ENCODE assay signal across 14 cellular contexts in the genomic region with DNA sequence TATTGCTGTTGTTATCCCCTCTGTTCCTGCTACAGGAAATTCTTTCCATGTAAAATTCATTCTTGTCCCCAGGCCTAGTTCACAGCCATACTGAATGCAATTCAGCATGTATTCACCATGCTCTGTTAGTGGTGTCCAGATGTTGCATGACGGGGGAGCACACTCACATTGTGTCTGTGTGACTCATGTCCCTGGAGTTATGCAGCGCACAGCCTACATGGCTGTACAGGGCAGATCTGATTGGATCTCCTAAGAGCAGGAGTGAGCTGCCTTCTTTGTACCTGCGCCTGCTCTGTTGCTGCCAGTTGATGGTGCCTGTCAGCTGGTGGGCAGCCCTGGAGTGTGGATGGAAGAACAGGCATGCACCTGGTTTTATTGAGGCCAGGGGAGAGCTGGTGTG. TPM values are rescaled to one million over a fixed set of nuclear protein-coding genes. Genes with fewer than 3 reads are reported as not detected.
DNase-seq lines count a peak whose midpoint lies in the region; ATAC-seq, FAIRE-seq and TF ChIP-seq lines count a peak whose summit lies in the region.
"Had no signal": no experiment of that assay in that cellular context is flagged by ENCODE, and none has a peak within 500 bp of the region (broad histone marks: within the 10 kb centered on the region; RNA-seq: fewer than 3 reads in every experiment).

No MANE protein-coding gene starts in this region.

- DNase-seq in Ammon's horn (ENCODE audit: low spot score) (peak; percentile 24), M059J (ENCODE audit: low read depth) (peak; percentile 64), bronchial epithelial cell (ENCODE audit: low read depth) (peak; percentile 70), kidney epithelial cell (ENCODE audit: low read depth) (peak; percentile 12), NCI-H146 (lab: John Stamatoyannopoulos, UW) (no peak)
- no peak for DNase-seq in activated CD4-positive, alpha-beta T cell treated with anti-CD3 and anti-CD28 coated beads for 1 hour
- DNase-seq: amygdala, MV-4-11, NCI-H526 treated with DMSO at 0.1 percent for 48 hours, SJCRH30 had no signal

- no peak for FAIRE-seq in bronchial epithelial cell (lab: Jason Lieb, UNC)
- FAIRE-seq: endothelial cell of umbilical vein had no signal

- H3K27me3 ChIP-seq in bronchial epithelial cell (ENCODE audit: control insufficient read depth, insufficient read depth, low read length) (no peaks in the 10 kb centered on the region), kidney epithelial cell (ENCODE audit: control insufficient read depth, insufficient read depth, low read length) (peaks cover 2% of the 10 kb centered on the region)
- H3K27me3 ChIP-seq: right atrium auricular region, SJCRH30 had no signal

- ATAC-seq in HG03095 (IDR thresholded peaks at IDR 0.05; ENCODE audit: unreplicated experiment): no peak
- no peak for ATAC-seq in GM18861 (IDR thresholded peaks at IDR 0.05; ENCODE audit: unreplicated experiment)

- H3K4me3 ChIP-seq in bronchial epithelial cell (ENCODE audit: low read depth, low read length) (no peak overlapping the region), kidney epithelial cell (ENCODE audit: low read depth, low read length) (no peak overlapping the region)
- H3K4me3 ChIP-seq: right atrium auricular region, SJCRH30 had no signal

- TF ChIP-seq CTCF in bronchial epithelial cell (IDR thresholded peaks at IDR 0.05; ENCODE audit: insufficient read depth, low read length, severe bottlenecking) (no peak), kidney epithelial cell (IDR thresholded peaks at IDR 0.05; ENCODE audit: insufficient read depth, low read length, poor library complexity, severe bottlenecking) (no peak)

- no peaks in the 10 kb centered on the region for H3K36me3 ChIP-seq in bronchial epithelial cell (ENCODE audit: control insufficient read depth, insufficient read depth, low read length)
- H3K36me3 ChIP-seq in kidney epithelial cell (ENCODE audit: control insufficient read depth, insufficient read depth, low read length): no peaks in the 10 kb centered on the region
- H3K36me3 ChIP-seq: right atrium auricular region, SJCRH30 had no signal

RNA-seq across cellular contexts. Expression of gene HTR6, which starts 17.6 kb away (rescaled TPM):
- total RNA-seq in M059J (2014; rRNA removed; shearing (Covaris generic)): not detected in 2 replicates
- not detected in 2 replicates for total RNA-seq in bronchial epithelial cell
- not detected in 2 replicates for total RNA-seq in kidney epithelial cell
- total RNA-seq: endothelial cell of umbilical vein, right atrium auricular region, SJCRH30 had no signal

RNA-seq across cellular contexts. Expression of gene NBL1, which starts 38.1 kb away (rescaled TPM):
- total RNA-seq in M059J (2014; rRNA removed; shearing (Covaris generic)): 30.7 and 36.9 TPM in 2 replicates
- 55.3 and 108 TPM in 2 replicates for total RNA-seq in bronchial epithelial cell
- 71.0 and 76.7 TPM in 2 replicates for total RNA-seq in kidney epithelial cell

Comparison
In these comparisons a context has a peak if more than half of its experiments do, and no peak if none do; other contexts are left out.
1. DNase-seq: peak in Ammon's horn (single experiment), M059J (single experiment), bronchial epithelial cell (single experiment) and kidney epithelial cell (single experiment); none in activated CD4-positive, alpha-beta T cell treated with anti-CD3 and anti-CD28 coated beads for 1 hour (single experiment) and NCI-H146 (single experiment).